Comparison of ENCODE assay signal across 14 cellular contexts in the genomic region with DNA sequence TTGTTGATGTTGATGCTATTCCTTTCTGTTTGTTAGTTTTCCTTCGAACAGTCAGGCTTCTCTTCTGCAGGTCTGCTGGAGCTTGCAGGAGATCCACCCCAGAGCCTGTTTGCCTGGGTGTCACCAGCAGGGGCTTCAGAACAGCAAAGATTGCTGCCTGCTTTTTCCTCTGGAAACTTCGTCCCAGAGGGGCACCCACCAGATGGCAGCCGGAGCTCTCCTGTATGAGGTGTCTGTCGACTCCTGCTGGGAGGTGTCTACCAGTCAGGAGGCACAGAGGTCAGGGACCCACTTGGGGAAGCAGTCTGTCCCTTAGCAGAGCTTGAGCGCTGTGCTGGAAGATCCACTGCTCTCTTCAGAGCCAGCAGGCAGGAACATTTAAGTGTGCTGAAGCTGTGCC.
"Had no signal": no experiment of that assay in that cellular context is flagged by ENCODE, and none has a peak within 500 bp of the region (broad histone marks: within the 10 kb centered on the region; RNA-seq: fewer than 3 reads in every experiment).

No MANE protein-coding gene starts in this region.

- H3K27me3 ChIP-seq: colonic mucosa, esophagus muscularis mucosa, neutrophil, thyroid gland had no signal

- H3K36me3 Mint-ChIP-seq: naive B cell; stimulated activated effector memory CD8-positive, alpha-beta T cell treated with anti-CD3 and anti-CD28 coated beads, Interleukin-12 subunit alpha, Interleukin-12 subunit beta, amount 100 ng/mL, for 72 hours had no signal

- DNase-seq: activated CD4-positive, alpha-beta T cell treated with anti-CD3 and anti-CD28 coated beads, Interleukin-2, amount 10 ng/mL, durations not matched to agents 7 days and 5 days; activated naive CD4-positive, alpha-beta T cell treated with anti-CD3 and anti-CD28 coated beads for 36 hours; activated T-cell treated with anti-CD3 and anti-CD28 coated beads for 4 hours; caudate nucleus; colonic mucosa; midbrain; naive B cell; SW 1271; thyroid gland had no signal

- H3K27ac Mint-ChIP-seq: activated CD4-positive, alpha-beta T cell treated with anti-CD3 and anti-CD28 coated beads, Interleukin-2, amount 10 ng/mL, durations not matched to agents 7 days and 5 days; activated naive CD4-positive, alpha-beta T cell treated with anti-CD3 and anti-CD28 coated beads for 36 hours; activated T-helper 2 cell treated with anti-CD3 and anti-CD28 coated beads, Interferon-gamma antibody, Interleukin-2, Interleukin-4, amounts not matched to agents 10 μg/mL and 5 μg/mL and 100 μg/mL, durations not matched to agents 14 hours and 24 hours and 36 hours; naive B cell; stimulated activated effector memory CD8-positive, alpha-beta T cell treated with anti-CD3 and anti-CD28 coated beads, Interleukin-12 subunit alpha, Interleukin-12 subunit beta, amount 100 ng/mL, for 72 hours had no signal

- H3K4me3 ChIP-seq: colonic mucosa, esophagus muscularis mucosa, lung, thyroid gland had no signal

- H3K9me3 ChIP-seq: colonic mucosa, esophagus muscularis mucosa, neutrophil, thyroid gland had no signal

- ATAC-seq: stimulated activated effector memory CD8-positive, alpha-beta T cell treated with anti-CD3 and anti-CD28 coated beads, Interleukin-12 subunit alpha, Interleukin-12 subunit beta, amount 100 ng/mL, for 72 hours had no signal

- H3K9me3 Mint-ChIP-seq: activated CD4-positive, alpha-beta T cell treated with anti-CD3 and anti-CD28 coated beads, Interleukin-2, amount 10 ng/mL, durations not matched to agents 7 days and 5 days; activated naive CD4-positive, alpha-beta T cell treated with anti-CD3 and anti-CD28 coated beads for 36 hours had no signal

- H3K27ac ChIP-seq: colonic mucosa, esophagus muscularis mucosa, neutrophil, thyroid gland had no signal

- H3K4me1 ChIP-seq: colonic mucosa, thyroid gland had no signal

- H3K4me3 Mint-ChIP-seq: activated CD4-positive, alpha-beta T cell treated with anti-CD3 and anti-CD28 coated beads, Interleukin-2, amount 10 ng/mL, durations not matched to agents 7 days and 5 days; activated naive CD4-positive, alpha-beta T cell treated with anti-CD3 and anti-CD28 coated beads for 36 hours; naive B cell; stimulated activated effector memory CD8-positive, alpha-beta T cell treated with anti-CD3 and anti-CD28 coated beads, Interleukin-12 subunit alpha, Interleukin-12 subunit beta, amount 100 ng/mL, for 72 hours had no signal

- H3K36me3 ChIP-seq: colonic mucosa, esophagus muscularis mucosa, neutrophil, thyroid gland had no signal

- H3K27me3 Mint-ChIP-seq: activated CD4-positive, alpha-beta T cell treated with anti-CD3 and anti-CD28 coated beads, Interleukin-2, amount 10 ng/mL, durations not matched to agents 7 days and 5 days; naive B cell had no signal

- H3K4me1 Mint-ChIP-seq: activated CD4-positive, alpha-beta T cell treated with anti-CD3 and anti-CD28 coated beads, Interleukin-2, amount 10 ng/mL, durations not matched to agents 7 days and 5 days; naive B cell; stimulated activated effector memory CD8-positive, alpha-beta T cell treated with anti-CD3 and anti-CD28 coated beads, Interleukin-12 subunit alpha, Interleukin-12 subunit beta, amount 100 ng/mL, for 72 hours had no signal
